Comparison of ENCODE assay signal across 8 cellular contexts in genomic region chr14:105364100-105364708, GRCh38. TPM values are rescaled to one million over a fixed set of nuclear protein-coding genes. Genes with fewer than 3 reads are reported as not detected.
DNase-seq lines count a peak whose midpoint lies in the region; ATAC-seq, FAIRE-seq and TF ChIP-seq lines count a peak whose summit lies in the region.

No MANE protein-coding gene starts in this region.

- H3K9me3 ChIP-seq in HEK293 (ENCODE audit: control insufficient read depth, insufficient read depth, low read depth, low read length) (no peaks in the 10 kb centered on the region), WERI-Rb-1 (ENCODE audit: severe bottlenecking) (no peaks in the 10 kb centered on the region)

- TF ChIP-seq CTCF in HEK293 (tag by site-specific recombination; IDR thresholded peaks at IDR 0.05) = no peak
- no peak for TF ChIP-seq CTCF in WERI-Rb-1 (IDR thresholded peaks at IDR 0.05; ENCODE audit: low read depth, low read length)

- CTCF ChIA-PET in HEK293 (lab: Yijun Ruan, JAX) = no interaction called here

- POLR2A ChIA-PET in HEK293 (lab: Yijun Ruan, JAX) = no interaction called here

- no peak for FAIRE-seq in urothelium cell line (lab: Jason Lieb, UNC)

- no peak for TF ChIP-seq POLR2A in erythroblast (IDR thresholded peaks at IDR 0.05; ENCODE audit: low read length)

- H3K36me3 ChIP-seq in HEK293 (ENCODE audit: control insufficient read depth in 2 of 2, insufficient read depth in 1 of 2, low read length in 2 of 2) = peaks cover 0 to 18% of the 10 kb centered on the region in 2 experiments; a peak in 2 of 3 replicates
- H3K36me3 ChIP-seq in WERI-Rb-1 = no peaks in the 10 kb centered on the region; the same call in 1 of the 2 replicates

- H3K4me3 ChIP-seq in HEK293 (ENCODE audit: low read depth, low read length) (no peak overlapping the region), WERI-Rb-1 (ENCODE audit: low read depth, low read length) (no peak overlapping the region; the same call in 1 of the 2 replicates)

- peaks cover 6% of the 10 kb centered on the region; the same call in 1 of the 2 replicates for H3K4me1 ChIP-seq in HEK293 (ENCODE audit: control insufficient read depth, insufficient read depth, low read length)

- in situ Hi-C loops in G401 (cut with HindIII; ENCODE audit: low sequenced_read_pairs) = no loop called here

- ATAC-seq in GM18511 (IDR thresholded peaks at IDR 0.05; ENCODE audit: unreplicated experiment) = no peak
- no peak for ATAC-seq in GM18520 (IDR thresholded peaks at IDR 0.05; ENCODE audit: unreplicated experiment)

- H3K27ac ChIP-seq in HEK293 (ENCODE audit: extremely low read depth, low read depth, low read length) = no peak overlapping the region
- no peak overlapping the region for H3K27ac ChIP-seq in WERI-Rb-1

- no peaks in the 10 kb centered on the region for H3K27me3 ChIP-seq in WERI-Rb-1 (ENCODE audit: insufficient read depth, low read depth, severe bottlenecking)

- peak; percentile 45 for DNase-seq in WERI-Rb-1
- DNase-seq in erythroblast (lab: John Stamatoyannopoulos, UW) = peak; percentile 83 to 85
- DNase-seq in stimulated activated CD8-positive, alpha-beta memory T cell treated with anti-CD3 and anti-CD28 coated beads, Interleukin-15, amount 100 ng/mL, for 4 hours (ENCODE audit: low read depth in 2 of 2) = peak; percentile 14 to 17
- no peak for DNase-seq in urothelium cell line (ENCODE audit: low spot score)
- no peak for DNase-seq in G401 (ENCODE audit: low spot score)

TF ChIP-seq in HEK293, 187 proteins besides CTCF, POLR2A, EP300 and RAD21:
- no peak for TF ChIP-seq ZNF692 (tag by site-specific recombination; IDR thresholded peaks at IDR 0.05)
- TF ChIP-seq KLF10 (tag by site-specific recombination; IDR thresholded peaks at IDR 0.05) = peak; percentile 68; the same call in 1 of the 2 replicates
- 0 out of 2 replicates have a peak, but pooled peaks have one; percentile 20 for TF ChIP-seq SP2 (tag by site-specific recombination; IDR thresholded peaks at IDR 0.05)
- TF ChIP-seq KLF8 (tag by site-specific recombination; IDR thresholded peaks at IDR 0.05) = peak; percentile 53; the same call in 1 of the 2 replicates
- peak; percentile 92 for TF ChIP-seq KLF1 (tag by site-specific recombination; IDR thresholded peaks at IDR 0.05)
- no peak for TF ChIP-seq ZNF580 (tag by site-specific recombination; IDR thresholded peaks at IDR 0.05)
- TF ChIP-seq ZNF548 (tag by site-specific recombination; IDR thresholded peaks at IDR 0.05) = no peak
- TF ChIP-seq ZNF10 (tag by site-specific recombination; IDR thresholded peaks at IDR 0.05) = no peak
- TF ChIP-seq ZNF335 (tag by site-specific recombination; conservative IDR thresholded peaks at IDR 0.05) = no peak
- TF ChIP-seq ZNF777 (tag by site-specific recombination; IDR thresholded peaks at IDR 0.05; ENCODE audit: borderline replicate concordance) = no peak
- TF ChIP-seq ZFHX2 (tag by site-specific recombination; conservative IDR thresholded peaks at IDR 0.05) = peak; percentile 83
- peak; percentile 75 for TF ChIP-seq ZBTB8A (tag by site-specific recombination; IDR thresholded peaks at IDR 0.05)
- TF ChIP-seq, protein P1, sequence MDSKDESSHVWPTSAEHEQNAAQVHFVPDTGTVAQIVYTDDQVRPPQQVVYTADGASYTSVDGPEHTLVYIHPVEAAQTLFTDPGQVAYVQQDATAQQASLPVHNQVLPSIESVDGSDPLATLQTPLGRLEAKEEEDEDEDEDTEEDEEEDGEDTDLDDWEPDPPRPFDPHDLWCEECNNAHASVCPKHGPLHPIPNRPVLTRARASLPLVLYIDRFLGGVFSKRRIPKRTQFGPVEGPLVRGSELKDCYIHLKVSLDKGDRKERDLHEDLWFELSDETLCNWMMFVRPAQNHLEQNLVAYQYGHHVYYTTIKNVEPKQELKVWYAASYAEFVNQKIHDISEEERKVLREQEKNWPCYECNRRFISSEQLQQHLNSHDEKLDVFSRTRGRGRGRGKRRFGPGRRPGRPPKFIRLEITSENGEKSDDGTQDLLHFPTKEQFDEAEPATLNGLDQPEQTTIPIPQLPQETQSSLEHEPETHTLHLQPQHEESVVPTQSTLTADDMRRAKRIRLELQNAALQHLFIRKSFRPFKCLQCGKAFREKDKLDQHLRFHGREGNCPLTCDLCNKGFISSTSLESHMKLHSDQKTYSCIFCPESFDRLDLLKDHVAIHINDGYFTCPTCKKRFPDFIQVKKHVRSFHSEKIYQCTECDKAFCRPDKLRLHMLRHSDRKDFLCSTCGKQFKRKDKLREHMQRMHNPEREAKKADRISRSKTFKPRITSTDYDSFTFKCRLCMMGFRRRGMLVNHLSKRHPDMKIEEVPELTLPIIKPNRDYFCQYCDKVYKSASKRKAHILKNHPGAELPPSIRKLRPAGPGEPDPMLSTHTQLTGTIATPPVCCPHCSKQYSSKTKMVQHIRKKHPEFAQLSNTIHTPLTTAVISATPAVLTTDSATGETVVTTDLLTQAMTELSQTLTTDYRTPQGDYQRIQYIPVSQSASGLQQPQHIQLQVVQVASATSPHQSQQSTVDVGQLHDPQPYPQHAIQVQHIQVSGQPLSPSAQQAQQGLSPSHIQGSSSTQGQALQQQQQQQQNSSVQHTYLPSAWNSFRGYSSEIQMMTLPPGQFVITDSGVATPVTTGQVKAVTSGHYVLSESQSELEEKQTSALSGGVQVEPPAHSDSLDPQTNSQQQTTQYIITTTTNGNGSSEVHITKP (tag by site-specific recombination; IDR thresholded peaks at IDR 0.05) = peak; percentile 77

RNA-seq across cellular contexts. Expression of gene TEX22, which starts 34.1 kb away (rescaled TPM):
- 0.41 and 2.0 TPM in 2 replicates for total RNA-seq in G401 (2014; rRNA removed; shearing (Covaris generic))

RNA-seq across cellular contexts. Expression of gene PACS2, which starts 49.7 kb away (rescaled TPM):
- 36.9 and 50.7 TPM in 2 replicates for total RNA-seq in G401 (2014; rRNA removed; shearing (Covaris generic))

RNA-seq across cellular contexts. Expression of gene MTA1, which starts 55.4 kb away (rescaled TPM):
- 44.9 and 55.1 TPM in 2 replicates for total RNA-seq in G401 (2014; rRNA removed; shearing (Covaris generic))

Comparison
In these comparisons a context has a peak if more than half of its experiments do, and no peak if none do; other contexts are left out.
1. DNase-seq: peak in WERI-Rb-1 (single experiment), erythroblast (2 of 2) and stimulated activated CD8-positive, alpha-beta memory T cell treated with anti-CD3 and anti-CD28 coated beads, Interleukin-15, amount 100 ng/mL, for 4 hours (2 of 2); none in urothelium cell line (single experiment) and G401 (single experiment).